Comparison of ENCODE assay signal across 8 cellular contexts in the genomic region with DNA sequence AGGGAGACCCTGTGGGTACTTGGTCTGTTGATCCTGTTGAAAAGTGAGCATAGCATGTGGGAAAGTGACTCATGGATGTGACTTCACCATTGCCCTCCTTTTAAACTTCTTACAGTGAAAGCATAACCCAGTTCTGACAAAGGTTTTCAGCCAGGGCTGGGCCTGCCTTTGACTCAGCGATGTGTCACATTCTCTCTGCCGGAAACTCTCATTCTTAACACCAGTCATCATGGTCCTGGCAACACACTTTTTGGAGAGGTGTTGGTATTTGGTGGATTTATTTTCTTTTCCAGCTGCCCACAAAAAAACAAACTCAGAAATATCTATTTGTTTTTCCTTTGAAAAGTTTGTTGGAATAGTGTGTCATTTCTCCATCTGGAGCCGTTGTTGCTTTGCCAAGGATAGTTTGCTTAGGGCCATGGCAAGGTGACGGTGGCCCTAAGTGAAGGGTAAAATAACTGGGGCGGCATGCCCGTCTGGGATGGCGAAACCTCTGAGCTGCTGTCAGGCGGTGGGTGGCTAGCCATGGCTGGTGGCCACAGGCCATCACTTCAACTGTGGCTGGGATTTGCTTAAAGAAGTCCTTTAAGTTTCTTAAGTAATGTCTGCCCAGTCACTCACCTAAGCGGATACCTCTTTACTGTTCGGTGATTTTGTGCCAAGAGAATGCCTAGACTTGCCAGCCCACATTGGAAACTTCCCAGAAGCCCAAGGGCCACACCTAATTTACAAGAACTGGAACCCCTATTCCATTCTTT.
A peak's percentile ranks its signal among the peaks of the same experiment; 100 is the strongest.
DNase-seq lines count a peak whose midpoint lies in the region; ATAC-seq and TF ChIP-seq lines count a peak whose summit lies in the region.

No MANE protein-coding gene starts in this region.

- POLR2A ChIA-PET in HEK293 (lab: Yijun Ruan, JAX): no interaction called here

- H3K4me3 ChIP-seq in HEK293 (ENCODE audit: low read depth, low read length): no peak overlapping the region

- no peaks in the 10 kb centered on the region for H3K9me3 ChIP-seq in HEK293 (ENCODE audit: control insufficient read depth, insufficient read depth, low read depth, low read length)

- 0 out of 2 replicates have a peak overlapping the region, but pooled peaks have one; percentile 11 for H3K27ac ChIP-seq in HEK293 (ENCODE audit: extremely low read depth, low read depth, low read length)

- H3K36me3 ChIP-seq in HEK293 (ENCODE audit: control insufficient read depth in 2 of 2, insufficient read depth in 1 of 2, low read length in 2 of 2): no peaks in the 10 kb centered on the region

- no peak for TF ChIP-seq CTCF in HEK293 (tag by site-specific recombination; IDR thresholded peaks at IDR 0.05)

- DNase-seq in A172 (ENCODE audit: low spot score) (peak; percentile 99), hepatic stellate cell (ENCODE audit: low spot score) (peak; percentile 80), NAMALWA (ENCODE audit: low spot score) (no peak)
- DNase-seq in activated T-cell treated with anti-CD3 and anti-CD28 coated beads, Interleukin-2, amount 50 U/mL, for 48 hours: peak; percentile 57 to 68
- peak; percentile 29 to 55 for DNase-seq in stimulated activated CD8-positive, alpha-beta memory T cell treated with anti-CD3 and anti-CD28 coated beads, Interleukin-15, amount 100 ng/mL, for 48 hours (ENCODE audit: low read depth in 2 of 2)

- CTCF ChIA-PET in HEK293 (lab: Yijun Ruan, JAX): interaction anchor here (0.5 to 1.0 kb wide), 4 partner anchors 16 to 1239 kb away, joined by 3 to 7 read pairs (median 4); no protein-coding TSS in a partner anchor

- ATAC-seq in HG03139 (IDR thresholded peaks at IDR 0.05; ENCODE audit: unreplicated experiment) (no peak), GM18861 (IDR thresholded peaks at IDR 0.05; ENCODE audit: unreplicated experiment) (no peak)

- H3K4me1 ChIP-seq in HEK293 (ENCODE audit: control insufficient read depth, insufficient read depth, low read length): peaks cover 4% of the 10 kb centered on the region; the same call in 1 of the 2 replicates

TF ChIP-seq in HEK293, 187 proteins besides CTCF, POLR2A, EP300 and RAD21:
- peak; percentile 87 for TF ChIP-seq ZNF629 (tag by site-specific recombination; IDR thresholded peaks at IDR 0.05)
- TF ChIP-seq PRDM1 (tag by site-specific recombination; IDR thresholded peaks at IDR 0.05): 0 out of 2 replicates have a peak, but pooled peaks have one; percentile 10
- TF ChIP-seq ZNF311 (tag by site-specific recombination; IDR thresholded peaks at IDR 0.05; ENCODE audit: borderline replicate concordance): no peak
- TF ChIP-seq YY2 (tag by site-specific recombination; IDR thresholded peaks at IDR 0.05): no peak
- no peak for TF ChIP-seq ZNF335 (tag by site-specific recombination; conservative IDR thresholded peaks at IDR 0.05)
- TF ChIP-seq ZBTB44 (tag by site-specific recombination; IDR thresholded peaks at IDR 0.05): no peak
- TF ChIP-seq ZNF341 (tag by site-specific recombination; IDR thresholded peaks at IDR 0.05; ENCODE audit: low read depth): no peak
- TF ChIP-seq ZBTB21 (tag by site-specific recombination; IDR thresholded peaks at IDR 0.05): peak; percentile 77
- peak; percentile 86; the same call in 1 of the 2 replicates for TF ChIP-seq ZNF660 (tag by site-specific recombination; IDR thresholded peaks at IDR 0.05)
- no peak for TF ChIP-seq WT1 (tag by site-specific recombination; IDR thresholded peaks at IDR 0.05)
- no peak for TF ChIP-seq HOXA7 (CRISPR knock-in tag; IDR thresholded peaks at IDR 0.05; ENCODE audit: borderline replicate concordance)
- TF ChIP-seq ZBTB20 (tag by site-specific recombination; IDR thresholded peaks at IDR 0.05): no peak
- peak; percentile 19; the same call in 1 of the 2 replicates for TF ChIP-seq SP7 (tag by site-specific recombination; IDR thresholded peaks at IDR 0.05)
- TF ChIP-seq, protein P1, sequence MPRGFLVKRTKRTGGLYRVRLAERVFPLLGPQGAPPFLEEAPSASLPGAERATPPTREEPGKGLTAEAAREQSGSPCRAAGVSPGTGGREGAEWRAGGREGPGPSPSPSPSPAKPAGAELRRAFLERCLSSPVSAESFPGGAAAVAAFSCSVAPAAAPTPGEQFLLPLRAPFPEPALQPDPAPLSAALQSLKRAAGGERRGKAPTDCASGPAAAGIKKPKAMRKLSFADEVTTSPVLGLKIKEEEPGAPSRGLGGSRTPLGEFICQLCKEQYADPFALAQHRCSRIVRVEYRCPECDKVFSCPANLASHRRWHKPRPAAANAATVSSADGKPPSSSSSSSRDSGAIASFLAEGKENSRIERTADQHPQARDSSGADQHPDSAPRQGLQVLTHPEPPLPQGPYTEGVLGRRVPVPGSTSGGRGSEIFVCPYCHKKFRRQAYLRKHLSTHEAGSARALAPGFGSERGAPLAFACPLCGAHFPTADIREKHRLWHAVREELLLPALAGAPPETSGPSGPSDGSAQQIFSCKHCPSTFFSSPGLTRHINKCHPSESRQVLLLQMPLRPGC (tag by site-specific recombination; IDR thresholded peaks at IDR 0.05): 0 out of 2 replicates have a peak, but pooled peaks have one; percentile 30
- TF ChIP-seq ZNF16 (tag by site-specific recombination; IDR thresholded peaks at IDR 0.05; ENCODE audit: low read depth): no peak
- TF ChIP-seq ZBTB7A (tag by site-specific recombination; IDR thresholded peaks at IDR 0.05; ENCODE audit: low read depth): no peak
- TF ChIP-seq GLIS1 (tag by site-specific recombination; IDR thresholded peaks at IDR 0.05): peak; percentile 26; the same call in 1 of the 2 replicates
- TF ChIP-seq SCRT2 (tag by site-specific recombination; IDR thresholded peaks at IDR 0.05): 0 out of 2 replicates have a peak, but pooled peaks have one; percentile 18
- TF ChIP-seq ZNF600 (tag by site-specific recombination; IDR thresholded peaks at IDR 0.05): peak; percentile 62
